In the genomic region with DNA sequence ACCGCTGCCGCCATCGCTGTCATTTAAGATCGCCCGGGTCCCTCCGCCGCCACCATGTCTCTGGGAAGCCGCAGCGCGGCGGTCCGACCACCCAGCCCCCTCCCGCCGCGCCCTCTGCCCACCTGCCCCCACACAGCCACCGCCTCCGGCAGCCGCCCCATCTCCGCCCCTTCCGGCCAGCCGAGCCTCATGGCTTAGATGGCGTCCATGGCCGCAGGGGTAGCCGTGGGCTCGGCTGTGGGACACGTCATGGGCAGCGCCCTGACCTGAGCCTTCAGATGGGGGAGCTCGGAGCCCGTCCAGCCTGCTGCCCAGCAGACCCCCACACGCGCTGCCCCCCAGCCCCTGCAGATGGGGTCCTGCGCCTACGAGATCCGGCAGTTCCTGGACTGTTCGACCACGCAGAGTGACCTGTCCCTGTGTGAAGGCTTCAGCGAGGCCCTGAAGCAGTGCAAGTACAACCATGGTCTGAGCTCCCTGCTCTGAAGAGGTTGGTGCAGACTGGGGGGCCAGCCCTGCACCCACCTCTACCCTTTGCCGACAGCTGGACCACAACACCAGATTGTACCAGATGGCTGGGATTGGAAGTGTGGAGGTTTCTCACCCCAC, we compare ENCODE assay signal across 9 cellular contexts.
DNase-seq lines count a peak whose midpoint lies in the region; ATAC-seq and TF ChIP-seq lines count a peak whose summit lies in the region.
"Had no signal": no experiment of that assay in that cellular context is flagged by ENCODE, and none has a peak within 500 bp of the region (broad histone marks: within the 10 kb centered on the region; RNA-seq: fewer than 3 reads in every experiment).

No MANE protein-coding gene starts in this region.

- peak overlapping the region; percentile 71 for H3K4me3 Mint-ChIP-seq in activated naive CD4-positive, alpha-beta T cell treated with anti-CD3 and anti-CD28 coated beads, Interleukin-2, amount 10 ng/mL, durations not matched to agents 7 days and 5 days
- H3K4me3 Mint-ChIP-seq in activated naive CD8-positive, alpha-beta T cell = peak overlapping the region; percentile 75

- H3K9me3 ChIP-seq in transverse colon = no peaks in the 10 kb centered on the region

- WGBS in transverse colon (ENCODE audit: low coverage in 1 of 2), 2 donors = 33 to 40% methylated on average over 2 to 24 of the region's 38 CpGs

- H3K4me1 Mint-ChIP-seq in activated naive CD4-positive, alpha-beta T cell treated with anti-CD3 and anti-CD28 coated beads, Interleukin-2, amount 10 ng/mL, durations not matched to agents 7 days and 5 days = peaks cover 35% of the 10 kb centered on the region
- H3K4me1 Mint-ChIP-seq in activated naive CD8-positive, alpha-beta T cell (ENCODE audit: low read depth) = peaks cover 20% of the 10 kb centered on the region

- peak overlapping the region; percentile 85 for H3K27ac Mint-ChIP-seq in activated naive CD4-positive, alpha-beta T cell treated with anti-CD3 and anti-CD28 coated beads, Interleukin-2, amount 10 ng/mL, durations not matched to agents 7 days and 5 days
- H3K27ac Mint-ChIP-seq in activated naive CD8-positive, alpha-beta T cell = peak overlapping the region; percentile 77

- peak overlapping the region in 3 of 4 donors; percentile 37 to 50 (median 38) for H3K27ac ChIP-seq in transverse colon
- H3K27ac ChIP-seq: cardiac muscle cell had no signal

- H3K27me3 Mint-ChIP-seq in activated naive CD4-positive, alpha-beta T cell treated with anti-CD3 and anti-CD28 coated beads, Interleukin-2, amount 10 ng/mL, durations not matched to agents 7 days and 5 days = no peaks in the 10 kb centered on the region
- H3K27me3 Mint-ChIP-seq in activated naive CD8-positive, alpha-beta T cell = no peaks in the 10 kb centered on the region

- H3K4me3 ChIP-seq in transverse colon = peak overlapping the region; percentile 1 to 52 (median 40)
- H3K4me3 ChIP-seq: cardiac muscle cell had no signal

- in situ Hi-C loops in transverse colon (cut with MboI; ENCODE audit: low pct_ligation_motif_present in 1 of 4, low pct_unique_long_range_greater_than_20kb in 1 of 4, low sequenced_read_pairs in 3 of 4) = no loop called here

- intact Hi-C loops in transverse colon (cut with DNase I; ENCODE audit: low total_unique reads) = no loop called here

- TF ChIP-seq EP300 in transverse colon (IDR thresholded peaks at IDR 0.05; ENCODE audit: low read depth) = no peak

- CTCF ChIA-PET in activated naive CD4-positive, alpha-beta T cell treated with anti-CD3 and anti-CD28 coated beads, Interleukin-2, amount 10 ng/mL, durations not matched to agents 7 days and 5 days (lab: Charles Lee) = no interaction called here

- DNase-seq in activated naive CD4-positive, alpha-beta T cell treated with anti-CD3 and anti-CD28 coated beads, Interleukin-2, amount 10 ng/mL, durations not matched to agents 7 days and 5 days = peak; percentile 23
- DNase-seq in activated naive CD4-positive, alpha-beta T cell (lab: John Stamatoyannopoulos, UW) = no peak
- DNase-seq in left lobe of liver (ENCODE audit: low spot score) (no peak), transverse colon (peak; percentile 38), GM19240 (ENCODE audit: insufficient read length, low spot score) (no peak), NCI-H128 (lab: John Stamatoyannopoulos, UW; ENCODE audit: unreplicated experiment) (no peak)

- peaks cover 9% of the 10 kb centered on the region for H3K27me3 ChIP-seq in transverse colon
- H3K27me3 ChIP-seq: cardiac muscle cell had no signal

- peaks cover 0 to 22% (median 3%) of the 10 kb centered on the region in 4 donors for H3K4me1 ChIP-seq in transverse colon

- H3K36me3 ChIP-seq in transverse colon = no peaks in the 10 kb centered on the region
- H3K36me3 ChIP-seq: cardiac muscle cell had no signal

- no peak for TF ChIP-seq POLR2A in transverse colon (IDR thresholded peaks at IDR 0.05)

- H3K9me3 Mint-ChIP-seq in activated naive CD4-positive, alpha-beta T cell treated with anti-CD3 and anti-CD28 coated beads, Interleukin-2, amount 10 ng/mL, durations not matched to agents 7 days and 5 days = no peaks in the 10 kb centered on the region
- H3K9me3 Mint-ChIP-seq in activated naive CD8-positive, alpha-beta T cell (ENCODE audit: low read depth) = no peaks in the 10 kb centered on the region

- no peaks in the 10 kb centered on the region for H3K36me3 Mint-ChIP-seq in activated naive CD4-positive, alpha-beta T cell treated with anti-CD3 and anti-CD28 coated beads, Interleukin-2, amount 10 ng/mL, durations not matched to agents 7 days and 5 days
- H3K36me3 Mint-ChIP-seq in activated naive CD8-positive, alpha-beta T cell = no peaks in the 10 kb centered on the region

- ATAC-seq in HG03066 (IDR thresholded peaks at IDR 0.05; ENCODE audit: low read depth, unreplicated experiment) (peak; percentile 76), left lobe of liver (peak; percentile 70)

- TF ChIP-seq CTCF in transverse colon (IDR thresholded peaks at IDR 0.05) = no peak

Comparison
In these comparisons a context has a peak if more than half of its experiments do, and no peak if none do; other contexts are left out.
1. DNase-seq: peak in activated naive CD4-positive, alpha-beta T cell treated with anti-CD3 and anti-CD28 coated beads, Interleukin-2, amount 10 ng/mL, durations not matched to agents 7 days and 5 days (single experiment) and transverse colon (single experiment); none in activated naive CD4-positive, alpha-beta T cell (0 of 4), left lobe of liver (single experiment), GM19240 (single experiment) and NCI-H128 (single experiment).